ENCODE assay signal across 8 cellular contexts in the genomic region with DNA sequence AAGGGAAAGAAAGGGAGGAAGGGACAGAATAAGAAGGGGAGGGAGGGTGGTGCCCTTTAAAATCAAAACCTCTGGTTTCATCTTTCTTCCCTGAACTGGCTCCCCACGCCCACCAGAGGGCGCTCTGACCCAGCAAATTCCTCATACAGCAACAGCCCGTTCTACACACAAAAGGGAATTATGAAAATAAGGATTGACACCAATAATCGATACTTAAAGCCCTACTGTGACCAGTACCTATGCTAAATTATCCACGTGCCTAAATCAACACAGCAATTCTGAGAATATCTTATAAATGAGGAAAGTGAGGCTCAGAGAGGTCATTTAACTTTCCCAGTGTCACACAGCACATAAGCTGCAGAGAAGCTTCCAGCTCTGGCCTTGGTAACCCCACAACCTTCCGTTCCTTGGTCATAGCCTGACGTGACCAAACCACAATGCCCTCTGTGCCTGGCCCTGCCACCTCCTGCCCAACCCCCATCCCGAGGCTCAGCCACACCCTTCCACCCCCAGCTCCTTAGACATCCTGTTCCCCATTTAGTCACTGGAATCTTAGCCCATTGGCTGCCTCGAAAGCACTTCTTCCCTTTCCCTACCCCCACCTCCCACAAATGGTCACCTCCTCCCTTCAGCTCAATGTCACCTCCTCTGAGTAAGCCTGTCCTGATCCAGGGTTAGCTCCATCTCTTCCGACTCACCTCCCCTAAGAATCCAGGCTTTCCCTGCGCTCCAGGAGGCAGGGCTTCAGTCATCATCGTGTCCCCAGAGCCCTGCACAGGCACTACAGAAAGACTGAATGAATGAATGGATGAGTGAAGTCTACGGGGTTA. TPM values are rescaled to one million over a fixed set of nuclear protein-coding genes. Genes with fewer than 3 reads are reported as not detected.
DNase-seq lines count a peak whose midpoint lies in the region; ATAC-seq, FAIRE-seq and TF ChIP-seq lines count a peak whose summit lies in the region.

No MANE protein-coding gene starts in this region.

- H3K9me3 Mint-ChIP-seq in activated T-cell treated with anti-CD3 and anti-CD28 coated beads, Interleukin-2, amount 50 U/mL, for 72 hours, result peaks cover 0 to 3% of the 10 kb centered on the region in 2 donors

- H3K9me3 ChIP-seq in tibial nerve, result peaks cover 0 to under 1% (median 0%) of the 10 kb centered on the region in 4 donors

- peak in 1 of 2 donors; percentile 50 for TF ChIP-seq EP300 in tibial nerve (IDR thresholded peaks at IDR 0.05)

- no peak overlapping the region for H3K27ac ChIP-seq in tibial nerve

- TF ChIP-seq CTCF in fibroblast of mammary gland (conservative IDR thresholded peaks at IDR 0.05; ENCODE audit: control insufficient read depth, insufficient read depth, low read depth, low read length) (peak; percentile 93), omental fat pad (IDR thresholded peaks at IDR 0.05) (peak in 2 of 3 donors; percentile 10 to 75), tibial nerve (IDR thresholded peaks at IDR 0.05) (peak; percentile 84 to 92 (median 90))

- 5 to 12% methylated on average over 13 of the region's 13 CpGs for WGBS in tibial nerve, 2 donors

- H3K4me1 Mint-ChIP-seq in activated T-cell treated with anti-CD3 and anti-CD28 coated beads, Interleukin-2, amount 50 U/mL, for 72 hours (ENCODE audit: low read depth), result peaks cover 24% of the 10 kb centered on the region

- H3K4me3 Mint-ChIP-seq in activated T-cell treated with anti-CD3 and anti-CD28 coated beads, Interleukin-2, amount 50 U/mL, for 72 hours, result no peak overlapping the region

- peak; percentile 66 to 70 for ATAC-seq in activated T-cell treated with anti-CD3 and anti-CD28 coated beads, Interleukin-2, amount 50 U/mL, for 72 hours (replicated peaks in 1 of 2)
- ATAC-seq in omental fat pad (ENCODE audit: low FRiP score) (no peak), HG02588 (IDR thresholded peaks at IDR 0.05; ENCODE audit: unreplicated experiment) (no peak)

- H3K4me3 ChIP-seq in fibroblast of mammary gland (ENCODE audit: control insufficient read depth, low read depth, low read length) (no peak overlapping the region), tibial nerve (peak overlapping the region in 1 of 4 donors; percentile 7)

- peaks cover 0 to 16% (median 5%) of the 10 kb centered on the region in 4 donors for H3K4me1 ChIP-seq in tibial nerve

- H3K36me3 ChIP-seq in tibial nerve, result peaks cover 0 to 13% (median 0%) of the 10 kb centered on the region in 3 donors

- peak; percentile 20 for DNase-seq in COR-L47 (lab: John Stamatoyannopoulos, UW)
- peak in 61 of 76 experiments; percentile 11 to 76 (median 49) for DNase-seq in HUDEP-2 (lab: John Stamatoyannopoulos, UW; ENCODE audit: unreplicated experiment in 76 of 76)
- DNase-seq in RCC 7860 (ENCODE audit: low spot score), result peak; percentile 66
- DNase-seq in activated T-cell treated with anti-CD3 and anti-CD28 coated beads, Interleukin-2, amount 50 U/mL, for 72 hours, result peak; percentile 67 to 78
- peak; percentile 64 for DNase-seq in fibroblast of mammary gland (ENCODE audit: low read depth)
- peak; percentile 49 for DNase-seq in omental fat pad (ENCODE audit: low spot score)
- DNase-seq in tibial nerve (ENCODE audit: low spot score in 2 of 2), result peak; percentile 30 to 53

- no peak for FAIRE-seq in RCC 7860 (lab: Jason Lieb, UNC)

- H3K27me3 ChIP-seq in tibial nerve, result peaks cover 0 to 16% of the 10 kb centered on the region in 2 donors

- H3K27ac Mint-ChIP-seq in activated T-cell treated with anti-CD3 and anti-CD28 coated beads, Interleukin-2, amount 50 U/mL, for 72 hours, result no peak overlapping the region

- H3K27me3 Mint-ChIP-seq in activated T-cell treated with anti-CD3 and anti-CD28 coated beads, Interleukin-2, amount 50 U/mL, for 72 hours (ENCODE audit: low read depth), result no peaks in the 10 kb centered on the region

- no peak for TF ChIP-seq POLR2A in tibial nerve (IDR thresholded peaks at IDR 0.05)

- H3K36me3 Mint-ChIP-seq in activated T-cell treated with anti-CD3 and anti-CD28 coated beads, Interleukin-2, amount 50 U/mL, for 72 hours (ENCODE audit: insufficient read depth in 2 of 2), result peaks cover 2 to 6% of the 10 kb centered on the region in 2 donors

RNA-seq across cellular contexts. Expression of gene PNMA8B, which starts 34.2 kb away (rescaled TPM):
- total RNA-seq in activated T-cell treated with anti-CD3 and anti-CD28 coated beads, Interleukin-2, amount 50 U/mL, for 72 hours, result under 1 TPM; 0.05 to 0.12 TPM
- total RNA-seq in omental fat pad (1 to 10 TPM in 3 of 4 donors, under 1 TPM in 1; 0.93 to 3.0 (median 1.7) TPM), tibial nerve (1 to 10 TPM; 3.1 to 4.2 (median 3.7) TPM)

RNA-seq across cellular contexts. Expression of gene PNMA8A, which starts 58.5 kb away (rescaled TPM):
- 1 to 10 TPM in 1 of 2 donors, not detected in 1; 1.9 TPM for total RNA-seq in activated T-cell treated with anti-CD3 and anti-CD28 coated beads, Interleukin-2, amount 50 U/mL, for 72 hours
- 1 to 10 TPM in 2 of 4 donors, under 1 TPM in 2; 0.72 to 3.5 (median 1.0) TPM for total RNA-seq in omental fat pad
- total RNA-seq in tibial nerve, result 1 to 10 TPM in 3 of 4 donors, under 1 TPM in 1; 0.90 to 7.4 (median 3.4) TPM

Comparison
In these comparisons a context has a peak if more than half of its experiments do, and no peak if none do; other contexts are left out.
1. DNase-seq: peak in every context shown above with its lines; median percentile 72 in activated T-cell treated with anti-CD3 and anti-CD28 coated beads, Interleukin-2, amount 50 U/mL, for 72 hours; 66 in RCC 7860; 64 in fibroblast of mammary gland; 49 in HUDEP-2; 49 in omental fat pad; 42 in tibial nerve; 20 in COR-L47.
2. ATAC-seq: peak in activated T-cell treated with anti-CD3 and anti-CD28 coated beads, Interleukin-2, amount 50 U/mL, for 72 hours (2 of 2); none in omental fat pad (single experiment) and HG02588 (single experiment).
3. CTCF ChIP-seq: peak in every context shown above with its lines; median percentile 93 in fibroblast of mammary gland; 90 in tibial nerve; 42 in omental fat pad.